In the genomic region with DNA sequence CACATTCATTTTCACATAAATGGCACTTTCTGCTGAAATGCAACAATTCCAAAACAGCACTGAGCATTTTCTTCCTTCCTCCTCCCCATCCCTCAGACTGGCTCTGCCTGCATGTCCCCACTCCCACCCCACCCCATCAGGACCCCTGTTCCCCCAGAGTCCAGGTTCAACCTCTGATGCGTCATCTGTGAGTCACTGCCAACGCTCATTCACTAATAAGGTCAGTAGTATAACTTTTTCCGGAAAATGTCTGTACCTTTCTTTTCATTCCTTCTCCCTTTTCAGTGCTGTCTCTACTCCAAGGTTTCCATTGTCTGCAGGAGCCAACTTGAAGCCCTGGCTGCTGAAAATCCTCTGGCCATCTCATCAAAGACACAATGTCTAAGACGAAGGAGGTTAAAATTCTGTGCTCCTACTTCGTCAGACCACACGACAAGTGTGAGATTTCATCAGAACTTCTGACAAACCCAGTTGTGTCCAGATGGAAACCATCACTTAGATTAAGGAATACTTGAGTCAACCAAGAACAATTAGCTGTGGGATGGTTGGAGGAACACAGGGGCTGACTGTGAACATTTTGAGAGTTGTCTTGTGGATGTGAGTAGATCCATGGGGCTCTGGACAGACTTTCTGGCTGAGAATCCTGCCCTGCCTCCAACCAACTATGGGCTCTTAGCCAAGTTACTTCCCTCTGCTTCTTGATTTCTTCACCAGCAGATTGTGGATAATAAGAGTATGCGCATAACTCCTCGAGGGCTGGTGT, we compare ENCODE assay signal across 2 cellular contexts.
TF ChIP-seq lines count a peak whose summit lies in the region.

No MANE protein-coding gene starts in this region.

TF ChIP-seq in A549, 52 proteins besides CTCF, POLR2A, EP300 and RAD21 (continued from another document):
- TF ChIP-seq, protein P1, sequence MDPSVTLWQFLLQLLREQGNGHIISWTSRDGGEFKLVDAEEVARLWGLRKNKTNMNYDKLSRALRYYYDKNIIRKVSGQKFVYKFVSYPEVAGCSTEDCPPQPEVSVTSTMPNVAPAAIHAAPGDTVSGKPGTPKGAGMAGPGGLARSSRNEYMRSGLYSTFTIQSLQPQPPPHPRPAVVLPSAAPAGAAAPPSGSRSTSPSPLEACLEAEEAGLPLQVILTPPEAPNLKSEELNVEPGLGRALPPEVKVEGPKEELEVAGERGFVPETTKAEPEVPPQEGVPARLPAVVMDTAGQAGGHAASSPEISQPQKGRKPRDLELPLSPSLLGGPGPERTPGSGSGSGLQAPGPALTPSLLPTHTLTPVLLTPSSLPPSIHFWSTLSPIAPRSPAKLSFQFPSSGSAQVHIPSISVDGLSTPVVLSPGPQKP (IDR thresholded peaks at IDR 0.05; ENCODE audit: low read depth, low read length), result no peak
- TF ChIP-seq CBX8 (IDR thresholded peaks at IDR 0.05) (no peak), HOXB5 (CRISPR knock-in tag; IDR thresholded peaks at IDR 0.05) (no peak), ZNF302 (CRISPR knock-in tag; IDR thresholded peaks at IDR 0.05) (no peak), ESRRA (IDR thresholded peaks at IDR 0.05; ENCODE audit: borderline replicate concordance, low read length) (no peak), HOXA7 (CRISPR knock-in tag; IDR thresholded peaks at IDR 0.05) (no peak), HEYL (CRISPR knock-in tag; IDR thresholded peaks at IDR 0.05) (no peak), MAZ (IDR thresholded peaks at IDR 0.05; ENCODE audit: borderline replicate concordance, low read depth, low read length) (no peak), TP53 (CRISPR knock-in tag; IDR thresholded peaks at IDR 0.05) (no peak), RCOR1 (IDR thresholded peaks at IDR 0.05; ENCODE audit: low read depth, low read length) (no peak), SREBF2 (IDR thresholded peaks at IDR 0.05) (no peak), PHF8 (IDR thresholded peaks at IDR 0.05; ENCODE audit: borderline replicate concordance, low read depth) (no peak)
- TF ChIP-seq, protein P2, sequence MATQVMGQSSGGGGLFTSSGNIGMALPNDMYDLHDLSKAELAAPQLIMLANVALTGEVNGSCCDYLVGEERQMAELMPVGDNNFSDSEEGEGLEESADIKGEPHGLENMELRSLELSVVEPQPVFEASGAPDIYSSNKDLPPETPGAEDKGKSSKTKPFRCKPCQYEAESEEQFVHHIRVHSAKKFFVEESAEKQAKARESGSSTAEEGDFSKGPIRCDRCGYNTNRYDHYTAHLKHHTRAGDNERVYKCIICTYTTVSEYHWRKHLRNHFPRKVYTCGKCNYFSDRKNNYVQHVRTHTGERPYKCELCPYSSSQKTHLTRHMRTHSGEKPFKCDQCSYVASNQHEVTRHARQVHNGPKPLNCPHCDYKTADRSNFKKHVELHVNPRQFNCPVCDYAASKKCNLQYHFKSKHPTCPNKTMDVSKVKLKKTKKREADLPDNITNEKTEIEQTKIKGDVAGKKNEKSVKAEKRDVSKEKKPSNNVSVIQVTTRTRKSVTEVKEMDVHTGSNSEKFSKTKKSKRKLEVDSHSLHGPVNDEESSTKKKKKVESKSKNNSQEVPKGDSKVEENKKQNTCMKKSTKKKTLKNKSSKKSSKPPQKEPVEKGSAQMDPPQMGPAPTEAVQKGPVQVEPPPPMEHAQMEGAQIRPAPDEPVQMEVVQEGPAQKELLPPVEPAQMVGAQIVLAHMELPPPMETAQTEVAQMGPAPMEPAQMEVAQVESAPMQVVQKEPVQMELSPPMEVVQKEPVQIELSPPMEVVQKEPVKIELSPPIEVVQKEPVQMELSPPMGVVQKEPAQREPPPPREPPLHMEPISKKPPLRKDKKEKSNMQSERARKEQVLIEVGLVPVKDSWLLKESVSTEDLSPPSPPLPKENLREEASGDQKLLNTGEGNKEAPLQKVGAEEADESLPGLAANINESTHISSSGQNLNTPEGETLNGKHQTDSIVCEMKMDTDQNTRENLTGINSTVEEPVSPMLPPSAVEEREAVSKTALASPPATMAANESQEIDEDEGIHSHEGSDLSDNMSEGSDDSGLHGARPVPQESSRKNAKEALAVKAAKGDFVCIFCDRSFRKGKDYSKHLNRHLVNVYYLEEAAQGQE (IDR thresholded peaks at IDR 0.05), result no peak

TF ChIP-seq in SK-N-SH, 30 proteins besides CTCF, POLR2A, EP300 and RAD21 (continued from another document):
- TF ChIP-seq, protein P3, sequence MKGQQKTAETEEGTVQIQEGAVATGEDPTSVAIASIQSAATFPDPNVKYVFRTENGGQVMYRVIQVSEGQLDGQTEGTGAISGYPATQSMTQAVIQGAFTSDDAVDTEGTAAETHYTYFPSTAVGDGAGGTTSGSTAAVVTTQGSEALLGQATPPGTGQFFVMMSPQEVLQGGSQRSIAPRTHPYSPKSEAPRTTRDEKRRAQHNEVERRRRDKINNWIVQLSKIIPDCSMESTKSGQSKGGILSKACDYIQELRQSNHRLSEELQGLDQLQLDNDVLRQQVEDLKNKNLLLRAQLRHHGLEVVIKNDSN (IDR thresholded peaks at IDR 0.05; ENCODE audit: borderline replicate concordance, low read depth), result no peak
- TF ChIP-seq, protein P4, sequence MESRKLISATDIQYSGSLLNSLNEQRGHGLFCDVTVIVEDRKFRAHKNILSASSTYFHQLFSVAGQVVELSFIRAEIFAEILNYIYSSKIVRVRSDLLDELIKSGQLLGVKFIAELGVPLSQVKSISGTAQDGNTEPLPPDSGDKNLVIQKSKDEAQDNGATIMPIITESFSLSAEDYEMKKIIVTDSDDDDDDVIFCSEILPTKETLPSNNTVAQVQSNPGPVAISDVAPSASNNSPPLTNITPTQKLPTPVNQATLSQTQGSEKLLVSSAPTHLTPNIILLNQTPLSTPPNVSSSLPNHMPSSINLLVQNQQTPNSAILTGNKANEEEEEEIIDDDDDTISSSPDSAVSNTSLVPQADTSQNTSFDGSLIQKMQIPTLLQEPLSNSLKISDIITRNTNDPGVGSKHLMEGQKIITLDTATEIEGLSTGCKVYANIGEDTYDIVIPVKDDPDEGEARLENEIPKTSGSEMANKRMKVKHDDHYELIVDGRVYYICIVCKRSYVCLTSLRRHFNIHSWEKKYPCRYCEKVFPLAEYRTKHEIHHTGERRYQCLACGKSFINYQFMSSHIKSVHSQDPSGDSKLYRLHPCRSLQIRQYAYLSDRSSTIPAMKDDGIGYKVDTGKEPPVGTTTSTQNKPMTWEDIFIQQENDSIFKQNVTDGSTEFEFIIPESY (IDR thresholded peaks at IDR 0.05; ENCODE audit: borderline replicate concordance, low read depth), result no peak
- no peak for TF ChIP-seq GATA2 (CRISPR knock-in tag; IDR thresholded peaks at IDR 0.05)
- TF ChIP-seq, protein P5, sequence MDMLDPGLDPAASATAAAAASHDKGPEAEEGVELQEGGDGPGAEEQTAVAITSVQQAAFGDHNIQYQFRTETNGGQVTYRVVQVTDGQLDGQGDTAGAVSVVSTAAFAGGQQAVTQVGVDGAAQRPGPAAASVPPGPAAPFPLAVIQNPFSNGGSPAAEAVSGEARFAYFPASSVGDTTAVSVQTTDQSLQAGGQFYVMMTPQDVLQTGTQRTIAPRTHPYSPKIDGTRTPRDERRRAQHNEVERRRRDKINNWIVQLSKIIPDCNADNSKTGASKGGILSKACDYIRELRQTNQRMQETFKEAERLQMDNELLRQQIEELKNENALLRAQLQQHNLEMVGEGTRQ (IDR thresholded peaks at IDR 0.05; ENCODE audit: borderline replicate concordance, low read depth, low read length), result no peak
